In the genomic region with DNA sequence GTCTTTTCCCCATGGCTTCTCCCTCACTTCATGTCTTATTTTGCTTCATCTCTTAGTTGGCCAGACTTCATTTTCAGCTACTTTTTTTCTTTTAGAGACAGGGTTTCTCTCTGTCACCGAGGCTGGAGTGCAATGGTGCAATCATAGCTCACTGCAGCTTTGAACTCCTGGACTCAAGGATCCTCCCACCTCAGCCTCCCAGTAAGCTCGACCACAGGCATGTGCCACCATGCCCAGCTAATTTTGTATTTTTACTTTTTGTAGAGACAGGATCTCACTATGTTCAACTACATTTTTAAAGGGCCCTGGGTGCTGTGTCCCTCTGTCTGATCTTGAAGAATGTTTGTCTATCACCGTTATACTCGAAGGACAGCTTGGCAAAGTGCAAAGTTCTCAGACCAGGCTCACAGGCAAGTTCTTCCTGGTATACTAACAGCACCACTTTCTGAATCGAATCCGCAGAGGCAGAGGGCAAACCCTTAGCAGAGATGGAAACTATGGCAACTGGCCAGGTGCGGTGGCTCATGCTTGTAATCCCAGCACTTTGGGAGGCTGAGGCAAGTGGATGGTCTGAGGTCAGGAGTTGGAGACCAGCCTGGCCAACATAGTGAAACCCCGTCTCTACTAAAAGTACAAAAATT, we compare ENCODE assay signal across 1 cellular context.
TF ChIP-seq lines count a peak whose summit lies in the region.

No MANE protein-coding gene starts in this region.

TF ChIP-seq in HepG2, 621 proteins besides CTCF, POLR2A, EP300 and RAD21 (continued from another document and continues in another):
- TF ChIP-seq, protein P1, sequence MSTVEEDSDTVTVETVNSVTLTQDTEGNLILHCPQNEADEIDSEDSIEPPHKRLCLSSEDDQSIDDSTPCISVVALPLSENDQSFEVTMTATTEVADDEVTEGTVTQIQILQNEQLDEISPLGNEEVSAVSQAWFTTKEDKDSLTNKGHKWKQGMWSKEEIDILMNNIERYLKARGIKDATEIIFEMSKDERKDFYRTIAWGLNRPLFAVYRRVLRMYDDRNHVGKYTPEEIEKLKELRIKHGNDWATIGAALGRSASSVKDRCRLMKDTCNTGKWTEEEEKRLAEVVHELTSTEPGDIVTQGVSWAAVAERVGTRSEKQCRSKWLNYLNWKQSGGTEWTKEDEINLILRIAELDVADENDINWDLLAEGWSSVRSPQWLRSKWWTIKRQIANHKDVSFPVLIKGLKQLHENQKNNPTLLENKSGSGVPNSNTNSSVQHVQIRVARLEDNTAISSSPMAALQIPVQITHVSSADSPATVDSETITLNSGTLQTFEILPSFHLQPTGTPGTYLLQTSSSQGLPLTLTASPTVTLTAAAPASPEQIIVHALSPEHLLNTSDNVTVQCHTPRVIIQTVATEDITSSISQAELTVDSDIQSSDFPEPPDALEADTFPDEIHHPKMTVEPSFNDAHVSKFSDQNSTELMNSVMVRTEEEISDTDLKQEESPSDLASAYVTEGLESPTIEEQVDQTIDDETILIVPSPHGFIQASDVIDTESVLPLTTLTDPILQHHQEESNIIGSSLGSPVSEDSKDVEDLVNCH (CRISPR knock-in tag; IDR thresholded peaks at IDR 0.05) = no peak
- TF ChIP-seq ZNF354B (CRISPR knock-in tag; IDR thresholded peaks at IDR 0.05) = no peak
- no peak for TF ChIP-seq GLI4 (CRISPR knock-in tag; IDR thresholded peaks at IDR 0.05; ENCODE audit: borderline replicate concordance)
- TF ChIP-seq ZNF383 (CRISPR knock-in tag; IDR thresholded peaks at IDR 0.05; ENCODE audit: borderline replicate concordance) = no peak
- TF ChIP-seq EEA1 (CRISPR knock-in tag; IDR thresholded peaks at IDR 0.05; ENCODE audit: borderline replicate concordance) = no peak
- no peak for TF ChIP-seq ZNF570 (CRISPR knock-in tag; IDR thresholded peaks at IDR 0.05; ENCODE audit: borderline replicate concordance)
- no peak for TF ChIP-seq SOX5 (CRISPR knock-in tag; IDR thresholded peaks at IDR 0.05; ENCODE audit: borderline replicate concordance)
- no peak for TF ChIP-seq FOSL1 (CRISPR knock-in tag; IDR thresholded peaks at IDR 0.05; ENCODE audit: borderline replicate concordance)
- no peak for TF ChIP-seq ZBTB42 (CRISPR knock-in tag; IDR thresholded peaks at IDR 0.05)
- TF ChIP-seq, protein P2, sequence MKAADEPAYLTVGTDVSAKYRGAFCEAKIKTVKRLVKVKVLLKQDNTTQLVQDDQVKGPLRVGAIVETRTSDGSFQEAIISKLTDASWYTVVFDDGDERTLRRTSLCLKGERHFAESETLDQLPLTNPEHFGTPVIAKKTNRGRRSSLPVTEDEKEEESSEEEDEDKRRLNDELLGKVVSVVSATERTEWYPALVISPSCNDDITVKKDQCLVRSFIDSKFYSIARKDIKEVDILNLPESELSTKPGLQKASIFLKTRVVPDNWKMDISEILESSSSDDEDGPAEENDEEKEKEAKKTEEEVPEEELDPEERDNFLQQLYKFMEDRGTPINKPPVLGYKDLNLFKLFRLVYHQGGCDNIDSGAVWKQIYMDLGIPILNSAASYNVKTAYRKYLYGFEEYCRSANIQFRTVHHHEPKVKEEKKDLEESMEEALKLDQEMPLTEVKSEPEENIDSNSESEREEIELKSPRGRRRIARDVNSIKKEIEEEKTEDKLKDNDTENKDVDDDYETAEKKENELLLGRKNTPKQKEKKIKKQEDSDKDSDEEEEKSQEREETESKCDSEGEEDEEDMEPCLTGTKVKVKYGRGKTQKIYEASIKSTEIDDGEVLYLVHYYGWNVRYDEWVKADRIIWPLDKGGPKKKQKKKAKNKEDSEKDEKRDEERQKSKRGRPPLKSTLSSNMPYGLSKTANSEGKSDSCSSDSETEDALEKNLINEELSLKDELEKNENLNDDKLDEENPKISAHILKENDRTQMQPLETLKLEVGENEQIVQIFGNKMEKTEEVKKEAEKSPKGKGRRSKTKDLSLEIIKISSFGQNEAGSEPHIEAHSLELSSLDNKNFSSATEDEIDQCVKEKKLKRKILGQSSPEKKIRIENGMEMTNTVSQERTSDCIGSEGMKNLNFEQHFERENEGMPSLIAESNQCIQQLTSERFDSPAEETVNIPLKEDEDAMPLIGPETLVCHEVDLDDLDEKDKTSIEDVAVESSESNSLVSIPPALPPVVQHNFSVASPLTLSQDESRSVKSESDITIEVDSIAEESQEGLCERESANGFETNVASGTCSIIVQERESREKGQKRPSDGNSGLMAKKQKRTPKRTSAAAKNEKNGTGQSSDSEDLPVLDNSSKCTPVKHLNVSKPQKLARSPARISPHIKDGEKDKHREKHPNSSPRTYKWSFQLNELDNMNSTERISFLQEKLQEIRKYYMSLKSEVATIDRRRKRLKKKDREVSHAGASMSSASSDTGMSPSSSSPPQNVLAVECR (CRISPR knock-in tag; IDR thresholded peaks at IDR 0.05; ENCODE audit: borderline replicate concordance) = peak; percentile 20; the same call in 1 of the 2 replicates
- TF ChIP-seq, protein P3, sequence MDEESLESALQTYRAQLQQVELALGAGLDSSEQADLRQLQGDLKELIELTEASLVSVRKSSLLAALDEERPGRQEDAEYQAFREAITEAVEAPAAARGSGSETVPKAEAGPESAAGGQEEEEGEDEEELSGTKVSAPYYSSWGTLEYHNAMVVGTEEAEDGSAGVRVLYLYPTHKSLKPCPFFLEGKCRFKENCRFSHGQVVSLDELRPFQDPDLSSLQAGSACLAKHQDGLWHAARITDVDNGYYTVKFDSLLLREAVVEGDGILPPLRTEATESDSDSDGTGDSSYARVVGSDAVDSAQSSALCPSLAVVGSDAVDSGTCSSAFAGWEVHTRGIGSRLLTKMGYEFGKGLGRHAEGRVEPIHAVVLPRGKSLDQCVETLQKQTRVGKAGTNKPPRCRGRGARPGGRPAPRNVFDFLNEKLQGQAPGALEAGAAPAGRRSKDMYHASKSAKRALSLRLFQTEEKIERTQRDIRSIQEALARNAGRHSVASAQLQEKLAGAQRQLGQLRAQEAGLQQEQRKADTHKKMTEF (CRISPR knock-in tag; IDR thresholded peaks at IDR 0.05) = no peak
- peak; percentile 82 for TF ChIP-seq CEBPG (CRISPR knock-in tag; IDR thresholded peaks at IDR 0.05)
- TF ChIP-seq GABPB1 (CRISPR knock-in tag; IDR thresholded peaks at IDR 0.05) = no peak
- TF ChIP-seq TCF7 (IDR thresholded peaks at IDR 0.05; ENCODE audit: low read depth) = 0 out of 2 replicates have a peak, but pooled peaks have one; percentile 42
- TF ChIP-seq, protein P4, sequence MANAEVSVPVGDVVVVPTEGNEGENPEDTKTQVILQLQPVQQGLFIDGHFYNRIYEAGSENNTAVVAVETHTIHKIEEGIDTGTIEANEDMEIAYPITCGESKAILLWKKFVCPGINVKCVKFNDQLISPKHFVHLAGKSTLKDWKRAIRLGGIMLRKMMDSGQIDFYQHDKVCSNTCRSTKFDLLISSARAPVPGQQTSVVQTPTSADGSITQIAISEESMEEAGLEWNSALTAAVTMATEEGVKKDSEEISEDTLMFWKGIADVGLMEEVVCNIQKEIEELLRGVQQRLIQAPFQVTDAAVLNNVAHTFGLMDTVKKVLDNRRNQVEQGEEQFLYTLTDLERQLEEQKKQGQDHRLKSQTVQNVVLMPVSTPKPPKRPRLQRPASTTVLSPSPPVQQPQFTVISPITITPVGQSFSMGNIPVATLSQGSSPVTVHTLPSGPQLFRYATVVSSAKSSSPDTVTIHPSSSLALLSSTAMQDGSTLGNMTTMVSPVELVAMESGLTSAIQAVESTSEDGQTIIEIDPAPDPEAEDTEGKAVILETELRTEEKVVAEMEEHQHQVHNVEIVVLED (CRISPR knock-in tag; IDR thresholded peaks at IDR 0.05; ENCODE audit: borderline replicate concordance) = 0 out of 2 replicates have a peak, but pooled peaks have one; percentile 22
- peak; percentile 61 for TF ChIP-seq ASH2L (IDR thresholded peaks at IDR 0.05; ENCODE audit: insufficient read length, low read depth, low read length)
- no peak for TF ChIP-seq ZNF33A (CRISPR knock-in tag; IDR thresholded peaks at IDR 0.05; ENCODE audit: borderline replicate concordance)
- TF ChIP-seq, protein P5, sequence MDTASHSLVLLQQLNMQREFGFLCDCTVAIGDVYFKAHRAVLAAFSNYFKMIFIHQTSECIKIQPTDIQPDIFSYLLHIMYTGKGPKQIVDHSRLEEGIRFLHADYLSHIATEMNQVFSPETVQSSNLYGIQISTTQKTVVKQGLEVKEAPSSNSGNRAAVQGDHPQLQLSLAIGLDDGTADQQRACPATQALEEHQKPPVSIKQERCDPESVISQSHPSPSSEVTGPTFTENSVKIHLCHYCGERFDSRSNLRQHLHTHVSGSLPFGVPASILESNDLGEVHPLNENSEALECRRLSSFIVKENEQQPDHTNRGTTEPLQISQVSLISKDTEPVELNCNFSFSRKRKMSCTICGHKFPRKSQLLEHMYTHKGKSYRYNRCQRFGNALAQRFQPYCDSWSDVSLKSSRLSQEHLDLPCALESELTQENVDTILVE (CRISPR knock-in tag; IDR thresholded peaks at IDR 0.05) = no peak
- TF ChIP-seq, protein P6, sequence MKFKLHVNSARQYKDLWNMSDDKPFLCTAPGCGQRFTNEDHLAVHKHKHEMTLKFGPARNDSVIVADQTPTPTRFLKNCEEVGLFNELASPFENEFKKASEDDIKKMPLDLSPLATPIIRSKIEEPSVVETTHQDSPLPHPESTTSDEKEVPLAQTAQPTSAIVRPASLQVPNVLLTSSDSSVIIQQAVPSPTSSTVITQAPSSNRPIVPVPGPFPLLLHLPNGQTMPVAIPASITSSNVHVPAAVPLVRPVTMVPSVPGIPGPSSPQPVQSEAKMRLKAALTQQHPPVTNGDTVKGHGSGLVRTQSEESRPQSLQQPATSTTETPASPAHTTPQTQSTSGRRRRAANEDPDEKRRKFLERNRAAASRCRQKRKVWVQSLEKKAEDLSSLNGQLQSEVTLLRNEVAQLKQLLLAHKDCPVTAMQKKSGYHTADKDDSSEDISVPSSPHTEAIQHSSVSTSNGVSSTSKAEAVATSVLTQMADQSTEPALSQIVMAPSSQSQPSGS (CRISPR knock-in tag; IDR thresholded peaks at IDR 0.05) = no peak
- TF ChIP-seq ZNF562 (CRISPR knock-in tag; IDR thresholded peaks at IDR 0.05; ENCODE audit: borderline replicate concordance) = no peak
- TF ChIP-seq CENPX (CRISPR knock-in tag; IDR thresholded peaks at IDR 0.05) = no peak
- TF ChIP-seq MLLT10 (CRISPR knock-in tag; IDR thresholded peaks at IDR 0.05) = no peak
- TF ChIP-seq, protein P7, sequence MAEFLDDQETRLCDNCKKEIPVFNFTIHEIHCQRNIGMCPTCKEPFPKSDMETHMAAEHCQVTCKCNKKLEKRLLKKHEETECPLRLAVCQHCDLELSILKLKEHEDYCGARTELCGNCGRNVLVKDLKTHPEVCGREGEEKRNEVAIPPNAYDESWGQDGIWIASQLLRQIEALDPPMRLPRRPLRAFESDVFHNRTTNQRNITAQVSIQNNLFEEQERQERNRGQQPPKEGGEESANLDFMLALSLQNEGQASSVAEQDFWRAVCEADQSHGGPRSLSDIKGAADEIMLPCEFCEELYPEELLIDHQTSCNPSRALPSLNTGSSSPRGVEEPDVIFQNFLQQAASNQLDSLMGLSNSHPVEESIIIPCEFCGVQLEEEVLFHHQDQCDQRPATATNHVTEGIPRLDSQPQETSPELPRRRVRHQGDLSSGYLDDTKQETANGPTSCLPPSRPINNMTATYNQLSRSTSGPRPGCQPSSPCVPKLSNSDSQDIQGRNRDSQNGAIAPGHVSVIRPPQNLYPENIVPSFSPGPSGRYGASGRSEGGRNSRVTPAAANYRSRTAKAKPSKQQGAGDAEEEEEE (CRISPR knock-in tag; IDR thresholded peaks at IDR 0.05; ENCODE audit: borderline replicate concordance) = no peak
- no peak for TF ChIP-seq BRD4 (CRISPR knock-in tag; IDR thresholded peaks at IDR 0.05)
- TF ChIP-seq HHEX (CRISPR knock-in tag; IDR thresholded peaks at IDR 0.05) = no peak
- TF ChIP-seq, protein P8, sequence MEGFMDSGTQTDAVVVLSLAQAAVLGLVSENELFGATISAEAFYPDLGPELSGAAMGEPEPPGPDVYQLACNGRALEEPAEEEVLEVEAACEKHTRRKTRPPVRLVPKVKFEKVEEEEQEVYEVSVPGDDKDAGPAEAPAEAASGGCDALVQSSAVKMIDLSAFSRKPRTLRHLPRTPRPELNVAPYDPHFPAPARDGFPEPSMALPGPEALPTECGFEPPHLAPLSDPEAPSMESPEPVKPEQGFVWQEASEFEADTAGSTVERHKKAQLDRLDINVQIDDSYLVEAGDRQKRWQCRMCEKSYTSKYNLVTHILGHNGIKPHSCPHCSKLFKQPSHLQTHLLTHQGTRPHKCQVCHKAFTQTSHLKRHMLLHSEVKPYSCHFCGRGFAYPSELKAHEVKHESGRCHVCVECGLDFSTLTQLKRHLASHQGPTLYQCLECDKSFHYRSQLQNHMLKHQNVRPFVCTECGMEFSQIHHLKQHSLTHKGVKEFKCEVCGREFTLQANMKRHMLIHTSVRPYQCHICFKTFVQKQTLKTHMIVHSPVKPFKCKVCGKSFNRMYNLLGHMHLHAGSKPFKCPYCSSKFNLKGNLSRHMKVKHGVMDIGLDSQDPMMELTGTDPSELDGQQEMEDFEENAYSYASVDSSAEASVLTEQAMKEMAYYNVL (CRISPR knock-in tag; IDR thresholded peaks at IDR 0.05; ENCODE audit: borderline replicate concordance) = peak; percentile 55; the same call in 1 of the 2 replicates
- TF ChIP-seq PPARG (CRISPR knock-in tag; conservative IDR thresholded peaks at IDR 0.05) = no peak
- 0 out of 2 replicates have a peak, but pooled peaks have one; percentile 13 for TF ChIP-seq RFXAP (CRISPR knock-in tag; IDR thresholded peaks at IDR 0.05; ENCODE audit: borderline replicate concordance)
- TF ChIP-seq GATA4 (IDR thresholded peaks at IDR 0.05; ENCODE audit: borderline replicate concordance, low read depth) = no peak; the same call in 1 of the 2 replicates
- TF ChIP-seq ZNF543 (CRISPR knock-in tag; IDR thresholded peaks at IDR 0.05) = no peak
- TF ChIP-seq, protein P9, sequence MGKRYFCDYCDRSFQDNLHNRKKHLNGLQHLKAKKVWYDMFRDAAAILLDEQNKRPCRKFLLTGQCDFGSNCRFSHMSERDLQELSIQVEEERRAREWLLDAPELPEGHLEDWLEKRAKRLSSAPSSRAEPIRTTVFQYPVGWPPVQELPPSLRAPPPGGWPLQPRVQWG (CRISPR knock-in tag; IDR thresholded peaks at IDR 0.05; ENCODE audit: borderline replicate concordance, low read depth) = no peak
